Comparison of ENCODE assay signal across 8 cellular contexts in genomic region chr1:204578867-204579664, GRCh38.
DNase-seq lines count a peak whose midpoint lies in the region; ATAC-seq and TF ChIP-seq lines count a peak whose summit lies in the region.

No MANE protein-coding gene starts in this region.

- H3K9me2 ChIP-seq in SK-N-SH: no peaks in the 10 kb centered on the region

- peak overlapping the region; percentile 86 for H3K27ac Mint-ChIP-seq in activated CD8-positive, alpha-beta memory T cell treated with anti-CD3 and anti-CD28 coated beads, Interleukin-2, amount 10 ng/mL, durations not matched to agents 7 days and 5 days
- H3K27ac Mint-ChIP-seq in nephron progenitor cell: peak overlapping the region; percentile 7

- H4K20me1 ChIP-seq in SK-N-SH (ENCODE audit: insufficient read depth): no peaks in the 10 kb centered on the region

- no peak for TF ChIP-seq RAD21 in SK-N-SH (IDR thresholded peaks at IDR 0.05; ENCODE audit: low read length)

- no peaks in the 10 kb centered on the region for H3K27me3 Mint-ChIP-seq in activated CD8-positive, alpha-beta memory T cell treated with anti-CD3 and anti-CD28 coated beads, Interleukin-2, amount 10 ng/mL, durations not matched to agents 7 days and 5 days
- peaks cover 41% of the 10 kb centered on the region for H3K27me3 Mint-ChIP-seq in nephron progenitor cell (ENCODE audit: low read depth, poor library complexity)

- H3K4me3 ChIP-seq in HAP-1 (no peak overlapping the region), body of pancreas (no peak overlapping the region), SK-N-SH (ENCODE audit: low read depth in 2 of 2, low read length in 1 of 2) (no peak overlapping the region)

- H3K36me3 ChIP-seq in HAP-1 (replicated peaks) (no peaks in the 10 kb centered on the region), body of pancreas (replicated peaks in 1 of 2; ENCODE audit: insufficient read depth in 1 of 2, low read depth in 2 of 2) (no peaks in the 10 kb centered on the region), SK-N-SH (replicated peaks in 1 of 2; ENCODE audit: control insufficient read depth in 1 of 2, insufficient read depth in 2 of 2, low read length in 1 of 2) (no peaks in the 10 kb centered on the region)

- no peak overlapping the region for H2AFZ ChIP-seq in SK-N-SH (ENCODE audit: low read depth)

- 57 to 67% methylated on average over 15 to 18 of the region's 18 CpGs for WGBS in body of pancreas, 2 donors
- WGBS in SK-N-SH (ENCODE audit: low lambda C conversion rate): 80% methylated on average over 14 of the region's 18 CpGs

- H3K4me1 Mint-ChIP-seq in activated CD8-positive, alpha-beta memory T cell treated with anti-CD3 and anti-CD28 coated beads, Interleukin-2, amount 10 ng/mL, durations not matched to agents 7 days and 5 days: peaks cover 23% of the 10 kb centered on the region
- H3K4me1 Mint-ChIP-seq in nephron progenitor cell: peaks cover 44% of the 10 kb centered on the region

- H3F3A ChIP-seq in SK-N-SH (replicated peaks; ENCODE audit: insufficient read depth): no peaks in the 10 kb centered on the region

- H3K79me2 ChIP-seq in SK-N-SH (ENCODE audit: insufficient read depth): no peaks in the 10 kb centered on the region

- peak overlapping the region in 3 of 4 donors; percentile 19 to 71 (median 68) for H3K27ac ChIP-seq in body of pancreas
- no peak overlapping the region for H3K27ac ChIP-seq in SK-N-SH (ENCODE audit: low read depth in 2 of 2, low read length in 1 of 2)

- H3K4me1 ChIP-seq in HAP-1 (peaks cover 13% of the 10 kb centered on the region), body of pancreas (peaks cover 5% of the 10 kb centered on the region), SK-N-SH (ENCODE audit: control insufficient read depth in 1 of 2, insufficient read depth in 2 of 2, low read depth in 1 of 2, low read length in 1 of 2) (peaks cover 0 to 21% of the 10 kb centered on the region in 2 experiments; a peak in 2 of 4 replicates)

- TF ChIP-seq CTCF in body of pancreas (IDR thresholded peaks at IDR 0.05) (no peak), nephron progenitor cell (IDR thresholded peaks at IDR 0.05) (no peak), SK-N-SH (IDR thresholded peaks at IDR 0.05) (no peak)

- in situ Hi-C loops in HAP-1 (cut with MboI; ENCODE audit: low sequenced_read_pairs): no loop called here

- CTCF ChIA-PET in activated CD8-positive, alpha-beta memory T cell treated with anti-CD3 and anti-CD28 coated beads, Interleukin-2, amount 10 ng/mL, durations not matched to agents 7 days and 5 days (lab: Charles Lee): interaction anchor here (0.5 to 9.5 kb wide), 8 partner anchors 10 to 905 kb away, joined by 3 to 53 read pairs (median 7); no protein-coding TSS in a partner anchor
- CTCF ChIA-PET in SK-N-SH (lab: Yijun Ruan, JAX): interaction anchor here (1.0 to 18.4 kb wide), 8 partner anchors 13 to 677 kb away, joined by 3 to 568 read pairs (median 4); no protein-coding TSS in a partner anchor

- H3K9me3 ChIP-seq in HAP-1 (no peaks in the 10 kb centered on the region), body of pancreas (no peaks in the 10 kb centered on the region), SK-N-SH (no peaks in the 10 kb centered on the region)

- peak; percentile 79 for ATAC-seq in activated CD8-positive, alpha-beta memory T cell treated with anti-CD3 and anti-CD28 coated beads, Interleukin-2, amount 10 ng/mL, durations not matched to agents 7 days and 5 days
- peak; percentile 65 for ATAC-seq in body of pancreas

- POLR2A ChIA-PET in SK-N-SH (lab: Yijun Ruan, JAX): interaction anchor here (0.6 kb wide), 1 partner anchor 99 kb away, joined by 3 read pairs; no protein-coding TSS in a partner anchor

- no peaks in the 10 kb centered on the region for H3K9me3 Mint-ChIP-seq in activated CD8-positive, alpha-beta memory T cell treated with anti-CD3 and anti-CD28 coated beads, Interleukin-2, amount 10 ng/mL, durations not matched to agents 7 days and 5 days (ENCODE audit: low read depth)
- H3K9me3 Mint-ChIP-seq in nephron progenitor cell: no peaks in the 10 kb centered on the region

- intact Hi-C loops in body of pancreas (cut with DNase I): no loop called here

- H3K27me3 ChIP-seq in HAP-1 (ENCODE audit: low read depth) (no peaks in the 10 kb centered on the region), body of pancreas (no peaks in the 10 kb centered on the region), SK-N-SH (ENCODE audit: insufficient read depth) (no peaks in the 10 kb centered on the region)

- H3K4me2 ChIP-seq in SK-N-SH: no peak overlapping the region

- H3K36me3 Mint-ChIP-seq in activated CD8-positive, alpha-beta memory T cell treated with anti-CD3 and anti-CD28 coated beads, Interleukin-2, amount 10 ng/mL, durations not matched to agents 7 days and 5 days: peaks cover 1% of the 10 kb centered on the region
- H3K36me3 Mint-ChIP-seq in nephron progenitor cell (ENCODE audit: low read depth): no peaks in the 10 kb centered on the region

- TF ChIP-seq POLR2A in body of pancreas (IDR thresholded peaks at IDR 0.05): no peak

- TF ChIP-seq EP300 in SK-N-SH (IDR thresholded peaks at IDR 0.05; ENCODE audit: borderline replicate concordance in 1 of 2, low read depth in 1 of 2, low read length in 1 of 2): no peak

- no peak overlapping the region for H3K9ac ChIP-seq in SK-N-SH

- peak; percentile 68 for DNase-seq in activated CD8-positive, alpha-beta memory T cell treated with anti-CD3 and anti-CD28 coated beads, Interleukin-2, amount 10 ng/mL, durations not matched to agents 7 days and 5 days
- DNase-seq in activated CD8-positive, alpha-beta memory T cell treated with anti-CD3 and anti-CD28 coated beads, Interleukin-2, amount 50 U/mL, for 48 hours: no peak
- peak; percentile 8 to 60 for DNase-seq in HAP-1 (ENCODE audit: low spot score in 2 of 2)
- DNase-seq in NCI-H1436 treated with DMSO at 0.1 percent for 48 hours (lab: John Stamatoyannopoulos, UW): peak; percentile 46
- peak in 3 of 4 donors; percentile 13 to 18 (median 16) for DNase-seq in body of pancreas
- DNase-seq in nephron progenitor cell: peak; percentile 34
- DNase-seq in SK-N-SH: no peak
- DNase-seq in SHP77 treated with DMSO at 0.1 percent for 48 hours (lab: John Stamatoyannopoulos, UW): no peak

- peak overlapping the region; percentile 69 for H3K4me3 Mint-ChIP-seq in activated CD8-positive, alpha-beta memory T cell treated with anti-CD3 and anti-CD28 coated beads, Interleukin-2, amount 10 ng/mL, durations not matched to agents 7 days and 5 days
- H3K4me3 Mint-ChIP-seq in nephron progenitor cell: no peak overlapping the region

TF ChIP-seq in SK-N-SH, 30 proteins besides CTCF, POLR2A, EP300 and RAD21 (continues in another document):
- TF ChIP-seq MEF2A (IDR thresholded peaks at IDR 0.05; ENCODE audit: borderline replicate concordance, low read depth) (no peak), TAF1 (IDR thresholded peaks at IDR 0.05; ENCODE audit: borderline replicate concordance, low read depth, low read length) (no peak), YY1 (IDR thresholded peaks at IDR 0.05; ENCODE audit: low read depth) (no peak), GABPA (IDR thresholded peaks at IDR 0.05; ENCODE audit: low read depth) (no peak), POLR2AphosphoS5 (IDR thresholded peaks at IDR 0.05; ENCODE audit: low read depth, low read length) (no peak), SIN3A (IDR thresholded peaks at IDR 0.05; ENCODE audit: borderline replicate concordance, low read depth, low read length) (no peak), FOXM1 (IDR thresholded peaks at IDR 0.05; ENCODE audit: low read depth) (no peak), RXRA (IDR thresholded peaks at IDR 0.05; ENCODE audit: borderline replicate concordance, low read depth) (no peak), RFX5 (IDR thresholded peaks at IDR 0.05; ENCODE audit: low read length) (no peak), REST (IDR thresholded peaks at IDR 0.05; ENCODE audit: low read depth, low read length) (no peak), SMC3 (IDR thresholded peaks at IDR 0.05; ENCODE audit: low read depth, low read length) (no peak), JUND (IDR thresholded peaks at IDR 0.05) (no peak), MXI1 (IDR thresholded peaks at IDR 0.05; ENCODE audit: low read depth, low read length) (no peak)
- TF ChIP-seq, protein P1, sequence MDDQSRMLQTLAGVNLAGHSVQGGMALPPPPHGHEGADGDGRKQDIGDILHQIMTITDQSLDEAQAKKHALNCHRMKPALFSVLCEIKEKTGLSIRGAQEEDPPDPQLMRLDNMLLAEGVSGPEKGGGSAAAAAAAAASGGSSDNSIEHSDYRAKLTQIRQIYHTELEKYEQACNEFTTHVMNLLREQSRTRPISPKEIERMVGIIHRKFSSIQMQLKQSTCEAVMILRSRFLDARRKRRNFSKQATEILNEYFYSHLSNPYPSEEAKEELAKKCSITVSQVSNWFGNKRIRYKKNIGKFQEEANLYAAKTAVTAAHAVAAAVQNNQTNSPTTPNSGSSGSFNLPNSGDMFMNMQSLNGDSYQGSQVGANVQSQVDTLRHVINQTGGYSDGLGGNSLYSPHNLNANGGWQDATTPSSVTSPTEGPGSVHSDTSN (IDR thresholded peaks at IDR 0.05): no peak

Comparison
In these comparisons a context has a peak if more than half of its experiments do, and no peak if none do; other contexts are left out.
1. DNase-seq: peak in activated CD8-positive, alpha-beta memory T cell treated with anti-CD3 and anti-CD28 coated beads, Interleukin-2, amount 10 ng/mL, durations not matched to agents 7 days and 5 days (single experiment), HAP-1 (2 of 2), NCI-H1436 treated with DMSO at 0.1 percent for 48 hours (single experiment), body of pancreas (3 of 4) and nephron progenitor cell (single experiment); none in activated CD8-positive, alpha-beta memory T cell treated with anti-CD3 and anti-CD28 coated beads, Interleukin-2, amount 50 U/mL, for 48 hours (single experiment), SK-N-SH (single experiment) and SHP77 treated with DMSO at 0.1 percent for 48 hours (single experiment).
2. H3K27ac ChIP-seq: peak in body of pancreas (3 of 4); none in SK-N-SH (0 of 2).